15 cellular contexts compared by ENCODE assay signal in the genomic region with DNA sequence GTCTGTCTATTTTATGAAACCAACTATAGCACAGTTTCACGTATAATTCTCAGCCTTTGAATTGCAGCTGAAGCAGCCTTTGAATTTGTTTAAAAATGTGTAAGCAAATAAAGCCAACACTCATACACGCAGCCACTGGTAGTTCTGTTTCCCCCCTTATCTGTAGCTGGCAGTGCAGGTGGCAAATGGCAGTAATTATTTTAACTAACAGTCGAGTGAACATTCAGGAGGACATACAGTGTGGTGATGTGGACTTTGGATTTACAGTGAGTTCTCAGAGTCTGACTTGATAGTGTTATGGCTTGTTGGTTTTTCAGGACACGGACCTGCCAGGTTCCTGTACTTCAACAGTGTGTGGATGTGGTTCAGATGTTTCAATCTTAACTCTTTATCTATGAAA.
DNase-seq lines count a peak whose midpoint lies in the region; ATAC-seq and TF ChIP-seq lines count a peak whose summit lies in the region.
"Had no signal": no experiment of that assay in that cellular context is flagged by ENCODE, and none has a peak within 500 bp of the region (broad histone marks: within the 10 kb centered on the region; RNA-seq: fewer than 3 reads in every experiment).

No MANE protein-coding gene starts in this region.

- in situ Hi-C loops in HAP-1 (cut with MboI; ENCODE audit: low sequenced_read_pairs) = no loop called here

- no peaks in the 10 kb centered on the region for H3K9me3 Mint-ChIP-seq in activated naive CD8-positive, alpha-beta T cell treated with anti-CD3 and anti-CD28 coated beads, Interleukin-2, amount 50 U/mL, for 24 hours
- no peaks in the 10 kb centered on the region for H3K9me3 Mint-ChIP-seq in neural progenitor cell
- H3K9me3 Mint-ChIP-seq: activated CD4-positive, alpha-beta memory T cell treated with anti-CD3 and anti-CD28 coated beads for 36 hours had no signal

- H3K9ac ChIP-seq in neural progenitor cell = no peak overlapping the region

- H3K4me1 ChIP-seq in neural progenitor cell = peaks cover 10% of the 10 kb centered on the region
- H3K4me1 ChIP-seq in HAP-1 = peaks cover 13% of the 10 kb centered on the region

- DNase-seq in NCI-H510A treated with DMSO at 0.1 percent for 48 hours (lab: John Stamatoyannopoulos, UW) (peak; percentile 35), NCI-H510A (lab: John Stamatoyannopoulos, UW) (no peak), NCI-H146 (lab: John Stamatoyannopoulos, UW) (peak; percentile 56), neural progenitor cell (ENCODE audit: low spot score) (no peak), amniotic stem cell (lab: John Stamatoyannopoulos, UW) (no peak), HAP-1 (ENCODE audit: low spot score in 2 of 2) (no peak), SKM-1 treated with dmso at 0.1 percent for 144 hours (lab: John Stamatoyannopoulos, UW; ENCODE audit: unreplicated experiment) (no peak)
- DNase-seq in activated naive CD8-positive, alpha-beta T cell treated with anti-CD3 and anti-CD28 coated beads, Interleukin-2, amount 50 U/mL, for 24 hours = no peak
- DNase-seq: ACHN; activated CD4-positive, alpha-beta memory T cell treated with anti-CD3 and anti-CD28 coated beads for 36 hours; activated naive CD4-positive, alpha-beta T cell treated with Interleukin-2 at 50 U/mL for 16 hours; HCEC 1CT; kidney had no signal

- H3K27ac Mint-ChIP-seq in activated naive CD8-positive, alpha-beta T cell treated with anti-CD3 and anti-CD28 coated beads, Interleukin-2, amount 50 U/mL, for 24 hours = peak overlapping the region; percentile 32
- peak overlapping the region; percentile 67 for H3K27ac Mint-ChIP-seq in neural progenitor cell
- H3K27ac Mint-ChIP-seq: activated CD4-positive, alpha-beta memory T cell treated with anti-CD3 and anti-CD28 coated beads for 36 hours; progenitor cell of endocrine pancreas had no signal

- no peak overlapping the region for H3K27ac ChIP-seq in neural progenitor cell
- H3K27ac ChIP-seq: cardiac muscle cell had no signal

- no peaks in the 10 kb centered on the region for H3K79me2 ChIP-seq in neural progenitor cell (ENCODE audit: low read depth)

- ATAC-seq in activated naive CD8-positive, alpha-beta T cell treated with anti-CD3 and anti-CD28 coated beads, Interleukin-2, amount 50 U/mL, for 24 hours = no peak

- H3F3A ChIP-seq in neural progenitor cell (ENCODE audit: low read depth) = no peaks in the 10 kb centered on the region

- H3K36me3 Mint-ChIP-seq in activated naive CD8-positive, alpha-beta T cell treated with anti-CD3 and anti-CD28 coated beads, Interleukin-2, amount 50 U/mL, for 24 hours (ENCODE audit: low read depth) = peaks cover 2% of the 10 kb centered on the region
- H3K36me3 Mint-ChIP-seq in neural progenitor cell = no peaks in the 10 kb centered on the region

- no peak for TF ChIP-seq CTCF in neural progenitor cell (IDR thresholded peaks at IDR 0.05)

- H3K9me3 ChIP-seq in neural progenitor cell (ENCODE audit: low read depth) (no peaks in the 10 kb centered on the region), HAP-1 (no peaks in the 10 kb centered on the region)

- no peak overlapping the region for H3K4me3 Mint-ChIP-seq in activated naive CD8-positive, alpha-beta T cell treated with anti-CD3 and anti-CD28 coated beads, Interleukin-2, amount 50 U/mL, for 24 hours
- H3K4me3 Mint-ChIP-seq in neural progenitor cell = no peak overlapping the region
- H3K4me3 Mint-ChIP-seq: activated CD4-positive, alpha-beta memory T cell treated with anti-CD3 and anti-CD28 coated beads for 36 hours had no signal

- H3K36me3 ChIP-seq in neural progenitor cell (no peaks in the 10 kb centered on the region), HAP-1 (replicated peaks) (no peaks in the 10 kb centered on the region)
- H3K36me3 ChIP-seq: cardiac muscle cell had no signal

- no peaks in the 10 kb centered on the region for H4K20me1 ChIP-seq in neural progenitor cell (ENCODE audit: low read depth)

- no peak overlapping the region for H2AFZ ChIP-seq in neural progenitor cell (replicated peaks)

- H3K27me3 ChIP-seq in neural progenitor cell (no peaks in the 10 kb centered on the region), HAP-1 (ENCODE audit: low read depth) (no peaks in the 10 kb centered on the region)

- no peak overlapping the region for H3K4me2 ChIP-seq in neural progenitor cell

- no peaks in the 10 kb centered on the region for H3K27me3 Mint-ChIP-seq in activated naive CD8-positive, alpha-beta T cell treated with anti-CD3 and anti-CD28 coated beads, Interleukin-2, amount 50 U/mL, for 24 hours
- peaks cover 2% of the 10 kb centered on the region for H3K27me3 Mint-ChIP-seq in neural progenitor cell (ENCODE audit: insufficient read depth, low read depth)
- H3K27me3 Mint-ChIP-seq: activated CD4-positive, alpha-beta memory T cell treated with anti-CD3 and anti-CD28 coated beads for 36 hours; progenitor cell of endocrine pancreas had no signal

- H3K4me1 Mint-ChIP-seq in activated naive CD8-positive, alpha-beta T cell treated with anti-CD3 and anti-CD28 coated beads, Interleukin-2, amount 50 U/mL, for 24 hours = peaks cover 80% of the 10 kb centered on the region
- H3K4me1 Mint-ChIP-seq in neural progenitor cell = peaks cover 52% of the 10 kb centered on the region

- H3K4me3 ChIP-seq in neural progenitor cell (no peak overlapping the region), HAP-1 (no peak overlapping the region)
- H3K4me3 ChIP-seq: cardiac muscle cell had no signal

Comparison
In these comparisons a context has a peak if more than half of its experiments do, and no peak if none do; other contexts are left out.
1. DNase-seq: peak in NCI-H510A treated with DMSO at 0.1 percent for 48 hours (single experiment) and NCI-H146 (single experiment); none in NCI-H510A (single experiment), activated naive CD8-positive, alpha-beta T cell treated with anti-CD3 and anti-CD28 coated beads, Interleukin-2, amount 50 U/mL, for 24 hours (single experiment), neural progenitor cell (single experiment), amniotic stem cell (single experiment), HAP-1 (0 of 2) and SKM-1 treated with dmso at 0.1 percent for 144 hours (single experiment).